In the genomic region with DNA sequence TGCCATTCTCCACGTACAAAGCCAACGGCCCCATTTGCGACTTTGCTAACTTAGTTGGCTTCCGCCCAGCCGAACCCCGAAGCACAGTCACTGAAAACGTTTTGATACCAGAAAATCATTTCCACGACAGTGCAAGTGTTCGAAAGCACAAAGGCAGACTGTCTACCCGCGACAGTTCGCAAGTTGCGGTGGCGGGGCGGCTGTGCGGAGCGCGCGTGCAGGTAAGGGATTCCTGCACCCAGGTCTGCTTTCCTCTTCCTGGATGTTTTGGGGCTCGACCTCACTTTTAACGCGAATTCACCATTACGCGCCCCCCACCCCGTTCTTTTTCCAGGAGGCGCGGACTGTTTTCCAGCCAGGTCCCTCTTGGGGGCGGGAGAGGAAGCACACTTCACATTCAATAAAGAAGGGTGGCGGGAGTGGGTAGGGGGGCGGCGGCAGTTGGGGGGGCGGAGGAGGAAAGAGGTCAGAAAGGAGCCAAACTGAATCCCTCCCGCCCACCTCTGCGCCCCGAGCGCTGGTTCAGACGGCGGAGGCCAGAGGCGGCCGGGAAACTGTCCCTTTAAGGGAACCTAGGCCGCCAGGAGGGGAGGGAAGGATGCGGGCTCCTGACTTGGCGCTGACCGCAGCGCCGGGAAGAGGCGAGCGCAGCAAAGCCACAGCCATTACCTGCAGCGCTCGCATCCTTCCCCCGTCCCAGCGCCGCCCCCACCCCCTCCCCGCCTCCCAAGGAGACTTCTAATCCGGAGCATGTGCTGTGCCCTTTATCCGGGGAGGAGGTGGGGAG, we compare ENCODE assay signal across 8 cellular contexts.
DNase-seq lines count a peak whose midpoint lies in the region; ATAC-seq and TF ChIP-seq lines count a peak whose summit lies in the region.

No MANE protein-coding gene starts in this region.

- H3K4me1 ChIP-seq in Loucy (ENCODE audit: insufficient read depth, low read length, poor library complexity, severe bottlenecking) (peaks cover 27% of the 10 kb centered on the region), neutrophil (ENCODE audit: control insufficient read depth in 1 of 2, insufficient read depth in 1 of 2, low read depth in 1 of 2, low read length in 1 of 2) (peaks cover 9 to 21% of the 10 kb centered on the region in 2 experiments)

- H3K4me1 Mint-ChIP-seq in glutamatergic neuron (ENCODE audit: low read depth, unreplicated experiment): peaks cover 11% of the 10 kb centered on the region

- peaks cover 16% of the 10 kb centered on the region for H3K27me3 Mint-ChIP-seq in glutamatergic neuron (ENCODE audit: unreplicated experiment)

- H3K9me3 ChIP-seq in Loucy (ENCODE audit: insufficient read depth, low read depth, low read length) (no peaks in the 10 kb centered on the region), neutrophil (no peaks in the 10 kb centered on the region)

- no peaks in the 10 kb centered on the region for H3K27me3 ChIP-seq in Loucy (ENCODE audit: insufficient read depth, low read length, poor library complexity, severe bottlenecking)
- H3K27me3 ChIP-seq in neutrophil: peaks cover 98% of the 10 kb centered on the region

- no peaks in the 10 kb centered on the region for H4K20me1 ChIP-seq in Loucy (ENCODE audit: insufficient read depth, low read length, poor library complexity, severe bottlenecking)

- H3K27ac ChIP-seq in neutrophil: no peak overlapping the region

- H3K9ac ChIP-seq in Loucy (ENCODE audit: low read depth, low read length, poor library complexity, severe bottlenecking): peak overlapping the region; percentile 93

- H3K36me3 Mint-ChIP-seq in glutamatergic neuron (ENCODE audit: unreplicated experiment): peaks cover 2% of the 10 kb centered on the region

- DNase-seq in DMS153 treated with DMSO at 0.1 percent for 48 hours (lab: John Stamatoyannopoulos, UW; ENCODE audit: unreplicated experiment): peak; percentile 34
- DNase-seq in DMS153 (lab: John Stamatoyannopoulos, UW): no peak
- peak; percentile 76 for DNase-seq in glutamatergic neuron
- DNase-seq in activated naive CD4-positive, alpha-beta T cell treated with Interleukin-2 at 50 U/mL for 16 hours: no peak

- ATAC-seq in HG03520 (IDR thresholded peaks at IDR 0.05; ENCODE audit: unreplicated experiment): no peak

- H3K4me3 ChIP-seq in Loucy (ENCODE audit: low read length, poor library complexity, severe bottlenecking) (peak overlapping the region; percentile 83), WI38 (ENCODE audit: low read depth, low read length) (peak overlapping the region; percentile 59), neutrophil (ENCODE audit: low read depth in 1 of 2, low read length in 1 of 2) (peak overlapping the region; percentile 72 to 76)

- H3K9me2 ChIP-seq in Loucy (replicated peaks; ENCODE audit: low read depth, low read length): no peaks in the 10 kb centered on the region

- H3K4me2 ChIP-seq in Loucy (ENCODE audit: low read depth, low read length, poor library complexity, severe bottlenecking): peak overlapping the region; percentile 76

- H3F3A ChIP-seq in Loucy (ENCODE audit: low read depth): peaks cover 12% of the 10 kb centered on the region

- H3K4me3 Mint-ChIP-seq in glutamatergic neuron (ENCODE audit: unreplicated experiment): peak overlapping the region; percentile 83

- no peaks in the 10 kb centered on the region; the same call in 1 of the 2 replicates for H3K79me2 ChIP-seq in Loucy (ENCODE audit: insufficient read depth, low read length)

- TF ChIP-seq CTCF in Loucy (conservative IDR thresholded peaks at IDR 0.05; ENCODE audit: low read length) (peak; percentile 20; the same call in 1 of the 2 replicates), WI38 (IDR thresholded peaks at IDR 0.05; ENCODE audit: low read depth, low read length) (no peak), glutamatergic neuron (IDR thresholded peaks at IDR 0.05; ENCODE audit: partially characterized antibody, unreplicated experiment) (peak; percentile 37), neutrophil (IDR thresholded peaks at IDR 0.05) (no peak)

- peaks cover 10% of the 10 kb centered on the region for H3K9me3 Mint-ChIP-seq in glutamatergic neuron (ENCODE audit: unreplicated experiment)

- peak overlapping the region; percentile 74 for H2AFZ ChIP-seq in Loucy (ENCODE audit: low read length)

- no peaks in the 10 kb centered on the region for H3K36me3 ChIP-seq in Loucy (ENCODE audit: insufficient read depth, low read length)
- no peaks in the 10 kb centered on the region for H3K36me3 ChIP-seq in neutrophil

- no peak overlapping the region for H3K27ac Mint-ChIP-seq in glutamatergic neuron (ENCODE audit: unreplicated experiment)

Comparison
In these comparisons a context has a peak if more than half of its experiments do, and no peak if none do; other contexts are left out.
1. DNase-seq: peak in DMS153 treated with DMSO at 0.1 percent for 48 hours (single experiment) and glutamatergic neuron (single experiment); none in DMS153 (single experiment) and activated naive CD4-positive, alpha-beta T cell treated with Interleukin-2 at 50 U/mL for 16 hours (single experiment).
2. CTCF ChIP-seq: peak in Loucy (single experiment) and glutamatergic neuron (single experiment); none in WI38 (single experiment) and neutrophil (single experiment).
3. Peak in every context shown above with its lines, with median percentiles within 50 percentile points of each other: H3K4me3 ChIP-seq.